In the genomic region with DNA sequence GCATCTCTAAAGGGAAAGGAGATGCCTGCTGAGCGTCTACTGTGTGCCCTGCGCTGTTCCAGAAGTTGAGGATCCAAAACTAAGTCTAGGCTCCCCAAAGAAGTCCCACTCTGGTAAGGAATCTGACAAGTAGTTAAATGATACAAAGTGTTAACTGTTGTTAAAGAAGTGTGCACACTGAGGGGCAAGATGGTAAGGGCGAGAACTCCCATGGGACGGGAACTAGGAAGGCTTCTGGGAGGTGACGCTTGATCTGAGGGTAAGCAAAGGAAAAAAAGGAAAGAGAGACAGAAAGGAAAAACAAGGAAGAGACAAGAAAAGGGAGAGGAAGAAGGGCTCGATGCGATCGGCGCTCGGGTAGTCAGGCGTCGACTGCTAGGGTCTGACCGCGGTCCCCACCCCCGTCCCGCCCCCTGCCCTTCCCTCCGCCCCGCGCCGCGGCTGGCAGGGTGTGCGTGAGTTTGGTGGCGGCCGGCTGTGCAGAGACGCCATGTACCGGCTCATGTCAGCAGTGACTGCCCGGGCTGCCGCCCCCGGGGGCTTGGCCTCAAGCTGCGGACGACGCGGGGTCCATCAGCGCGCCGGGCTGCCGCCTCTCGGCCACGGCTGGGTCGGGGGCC, we compare ENCODE assay signal across 8 cellular contexts. TPM values are rescaled to one million over a fixed set of nuclear protein-coding genes. Genes with fewer than 3 reads are reported as not detected.
DNase-seq lines count a peak whose midpoint lies in the region; ATAC-seq and TF ChIP-seq lines count a peak whose summit lies in the region.

TSS of gene LACTB (plus strand) at position 480 of the 620 bp plus-strand sequence. CDS start at position 491, 11 bp downstream.

- H3K79me2 ChIP-seq in PC-3 (ENCODE audit: low read length): peaks cover 4% of the 10 kb centered on the region; the same call in 1 of the 2 replicates

- H3K4me3 Mint-ChIP-seq in activated T-cell treated with anti-CD3 and anti-CD28 coated beads, Interleukin-2, amount 50 U/mL, for 24 hours: peak within 1 kb of the TSS; percentile 92

- TF ChIP-seq POLR2A in erythroblast (IDR thresholded peaks at IDR 0.05; ENCODE audit: low read length): peak; percentile 43

- in situ Hi-C loops in Caki2 (cut with HindIII; ENCODE audit: low pct_unique_long_range_greater_than_20kb, low sequenced_read_pairs): no loop called here

- BruUV-seq in PC-3 (replicated peaks; lab: Mats Ljungman, UMichigan): no TSS peak

- peaks cover 15% of the 10 kb centered on the region for H3K4me1 Mint-ChIP-seq in activated T-cell treated with anti-CD3 and anti-CD28 coated beads, Interleukin-2, amount 50 U/mL, for 24 hours (ENCODE audit: low read depth)

- intact Hi-C loops in PC-3 (cut with micrococcal nuclease): loop anchor here (10.0 kb wide), 1 partner anchor 73 kb away; no protein-coding TSS in a partner anchor

- TF ChIP-seq CTCF in PC-3 (conservative IDR thresholded peaks at IDR 0.05; ENCODE audit: low read depth, low read length): no peak

- H3K9ac ChIP-seq in HUES6 (ENCODE audit: low read length): peak within 1 kb of the TSS; percentile 62
- H3K9ac ChIP-seq in PC-3 (ENCODE audit: low read length): peak within 1 kb of the TSS; percentile 65

- H2AFZ ChIP-seq in PC-3 (ENCODE audit: low read length): peak within 1 kb of the TSS; percentile 92

- H3K9me3 ChIP-seq in HUES6 (ENCODE audit: control insufficient read depth, insufficient read depth, low read depth, low read length) (peaks cover 4% of the 10 kb centered on the region; the same call in 1 of the 2 replicates), PC-3 (ENCODE audit: low read length) (peaks cover 7% of the 10 kb centered on the region; the same call in 1 of the 2 replicates)

- no peaks in the 10 kb centered on the region for H3F3A ChIP-seq in PC-3 (ENCODE audit: low read length, unreplicated experiment)

- H3K27ac ChIP-seq in HUES6 (ENCODE audit: low read depth, low read length) (no peak within 1 kb of the TSS), PC-3 (ENCODE audit: low read length) (no peak within 1 kb of the TSS)

- peak within 1 kb of the TSS; percentile 94 for H3K4me2 ChIP-seq in PC-3 (ENCODE audit: low read length)

- peaks cover 21% of the 10 kb centered on the region for H3K36me3 Mint-ChIP-seq in activated T-cell treated with anti-CD3 and anti-CD28 coated beads, Interleukin-2, amount 50 U/mL, for 24 hours (ENCODE audit: low read depth)

- H3K27me3 ChIP-seq in HUES6 (ENCODE audit: control insufficient read depth, insufficient read depth, low read length): no peaks in the 10 kb centered on the region
- H3K27me3 ChIP-seq in PC-3 (ENCODE audit: low read length): no peaks in the 10 kb centered on the region

- H3K36me3 ChIP-seq in HUES6 (ENCODE audit: control insufficient read depth, insufficient read depth, low read length) (no peaks in the 10 kb centered on the region), PC-3 (ENCODE audit: low read depth, low read length) (no peaks in the 10 kb centered on the region)

- DNase-seq in Caki2 (ENCODE audit: low read depth) (peak; percentile 72), PC-3 (peak; percentile 77), erythroblast (lab: John Stamatoyannopoulos, UW) (peak; percentile 92), mucosa of gallbladder (ENCODE audit: low spot score) (peak; percentile 88)
- DNase-seq in activated T-cell treated with anti-CD3 and anti-CD28 coated beads, Interleukin-2, amount 50 U/mL, for 24 hours: peak; percentile 88
- DNase-seq in stimulated activated CD8-positive, alpha-beta memory T cell treated with anti-CD3 and anti-CD28 coated beads, Interleukin-4, amount 100 ng/mL, for 4 hours (ENCODE audit: low read depth in 2 of 2, low spot score in 1 of 2): peak; percentile 43 to 58

- no peaks in the 10 kb centered on the region for H3K9me2 ChIP-seq in PC-3 (replicated peaks; ENCODE audit: low read length)

- H3K4me3 ChIP-seq in HUES6 (ENCODE audit: low read depth, low read length): peak within 1 kb of the TSS; percentile 64
- H3K4me3 ChIP-seq in PC-3 (ENCODE audit: low read length): peak within 1 kb of the TSS; percentile 91

- CTCF ChIA-PET in PC-3 (lab: Charles Lee): no interaction called here

- ATAC-seq in GM21390 (IDR thresholded peaks at IDR 0.05; ENCODE audit: unreplicated experiment): peak; percentile 68
- ATAC-seq in PC-3: peak; percentile 92

- H3K9me3 Mint-ChIP-seq in activated T-cell treated with anti-CD3 and anti-CD28 coated beads, Interleukin-2, amount 50 U/mL, for 24 hours: peaks cover 9% of the 10 kb centered on the region

- peak within 1 kb of the TSS; percentile 93 for H3K27ac Mint-ChIP-seq in activated T-cell treated with anti-CD3 and anti-CD28 coated beads, Interleukin-2, amount 50 U/mL, for 24 hours

- H3K4me1 ChIP-seq in HUES6 (ENCODE audit: control insufficient read depth, insufficient read depth, low read length) (peaks cover 3% of the 10 kb centered on the region; the same call in 1 of the 2 replicates), PC-3 (ENCODE audit: insufficient read depth, low read length) (no peaks in the 10 kb centered on the region)

- H4K20me1 ChIP-seq in PC-3 (ENCODE audit: low read length): no peaks in the 10 kb centered on the region

- POLR2A ChIA-PET in PC-3 (lab: Charles Lee; ENCODE audit: unreplicated experiment): no interaction called here

- H3K27me3 Mint-ChIP-seq in activated T-cell treated with anti-CD3 and anti-CD28 coated beads, Interleukin-2, amount 50 U/mL, for 24 hours: no peaks in the 10 kb centered on the region

RNA-seq across cellular contexts. Expression of gene LACTB, which starts in this region (rescaled TPM):
- 10.1 and 20.2 TPM in 2 replicates for total RNA-seq in Caki2 (2014; rRNA removed; shearing (Covaris generic); ENCODE audit: low replicate concordance)
- total RNA-seq in PC-3 (2014; rRNA removed) (9.2 and 11.2 TPM in 2 replicates), mucosa of gallbladder (20.7 TPM)
